Comparison of ENCODE assay signal across 7 cellular contexts in the genomic region with DNA sequence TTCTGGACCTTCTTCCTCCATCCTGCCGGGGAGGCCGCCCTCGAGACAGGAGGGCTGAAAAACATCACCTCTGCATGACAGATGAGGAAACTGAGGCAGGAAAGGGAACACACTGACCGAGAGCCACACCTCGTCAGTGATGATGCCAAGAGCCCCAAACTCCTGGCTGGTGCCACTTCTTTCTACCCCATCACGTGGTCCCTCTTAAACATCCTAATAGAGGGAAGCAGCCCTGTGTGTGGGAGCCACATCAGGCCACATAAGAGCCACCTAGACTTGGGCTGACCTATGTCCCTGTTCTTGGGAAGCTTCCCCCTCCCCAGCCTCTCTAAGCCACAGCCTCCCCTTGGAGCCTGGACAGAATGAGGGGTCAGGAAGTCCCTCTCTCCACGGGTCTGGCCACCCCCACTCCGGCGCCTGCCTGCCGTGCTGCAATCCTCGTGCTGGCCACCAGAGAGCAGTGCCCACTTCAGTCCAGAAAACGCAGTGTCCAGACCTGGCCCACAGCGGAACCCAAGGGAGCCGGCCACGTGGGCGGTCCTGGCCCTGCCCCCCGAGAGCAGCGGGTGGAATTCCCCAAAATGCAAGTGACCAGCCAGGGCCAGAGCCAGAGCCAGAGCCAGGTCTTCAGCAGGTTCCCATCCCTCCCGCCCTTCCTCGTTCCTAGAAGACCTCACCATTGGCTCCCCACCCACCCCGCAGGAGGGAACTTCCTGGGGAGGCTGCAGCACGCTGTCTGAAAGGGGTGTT. TPM values are rescaled to one million over a fixed set of nuclear protein-coding genes. Genes with fewer than 3 reads are reported as not detected.
A peak's percentile ranks its signal among the peaks of the same experiment; 100 is the strongest.
DNase-seq lines count a peak whose midpoint lies in the region; ATAC-seq and TF ChIP-seq lines count a peak whose summit lies in the region.

No MANE protein-coding gene starts in this region.

- peak overlapping the region in 2 of 10 donors; percentile 13 to 39 for H3K4me3 Mint-ChIP-seq in naive thymus-derived CD8-positive, alpha-beta T cell

- TF ChIP-seq CTCF in GM10248 (IDR thresholded peaks at IDR 0.05; ENCODE audit: control extremely low read depth, extremely low read depth, low read depth, missing control alignments) (peak; percentile 92), HCT116 (IDR thresholded peaks at IDR 0.05 in 2 of 3, conservative IDR thresholded peaks at IDR 0.05 in 1 of 3; ENCODE audit: borderline replicate concordance in 1 of 3, insufficient read depth in 1 of 3, low read depth in 2 of 3, low read length in 2 of 3) (peak; percentile 85 to 89 (median 85)), esophagus squamous epithelium (IDR thresholded peaks at IDR 0.05) (peak; percentile 94 to 97 (median 94))

- no TSS peak for BruUV-seq in HCT116 (replicated peaks; lab: Mats Ljungman, UMichigan)

- H3K4me2 ChIP-seq in HCT116 (ENCODE audit: low read length), result no peak overlapping the region

- no peaks in the 10 kb centered on the region for H3K79me2 ChIP-seq in HCT116 (ENCODE audit: insufficient read depth, low read length)

- RAD21 ChIA-PET in HCT116 (lab: Charles Lee; ENCODE audit: low non-redundant PET in 1 of 2, low total read pairs in 2 of 2, uncharacterized antibody in 2 of 2, unreplicated experiment in 2 of 2), result interaction anchor here (1.0 kb wide), 2 partner anchors 200 to 202 kb away, joined by 4 to 5 read pairs; no protein-coding TSS in a partner anchor

- CTCF ChIA-PET in GM10248 (lab: Yijun Ruan, JAX), result interaction anchor here (0.6 to 7.1 kb wide), 15 partner anchors 10 to 305 kb away, joined by 3 to 84 read pairs (median 4); no protein-coding TSS in a partner anchor
- CTCF ChIA-PET in HCT116 (lab: Charles Lee), result interaction anchor here (1.0 to 1.8 kb wide), 2 partner anchors 200 to 202 kb away, joined by 3 to 10 read pairs; no protein-coding TSS in a partner anchor

- no peak overlapping the region for H2AFZ ChIP-seq in HCT116 (ENCODE audit: low read depth, low read length, poor library complexity, severe bottlenecking)

- H3K9me3 ChIP-seq in HCT116 (ENCODE audit: control insufficient read depth in 1 of 2, insufficient read depth in 1 of 2, low read depth in 1 of 2, low read length in 2 of 2) (no peaks in the 10 kb centered on the region), esophagus squamous epithelium (no peaks in the 10 kb centered on the region)

- H3K36me3 ChIP-seq in HCT116 (ENCODE audit: control insufficient read depth in 1 of 2, insufficient read depth in 2 of 2, low read length in 2 of 2) (no peaks in the 10 kb centered on the region; a peak in 1 of 4 replicates), esophagus squamous epithelium (peaks cover 0 to 27% (median 0%) of the 10 kb centered on the region in 3 donors)

- no peak overlapping the region for H3K27ac ChIP-seq in HCT116 (ENCODE audit: low read depth, low read length)
- no peak overlapping the region for H3K27ac ChIP-seq in esophagus squamous epithelium

- 77% methylated on average over 5 of the region's 22 CpGs; no CpG with 5 or more reads in 1 of the 2 donors for WGBS in esophagus squamous epithelium, 2 donors

- H3K27me3 ChIP-seq in HCT116 (ENCODE audit: insufficient read depth, low read length) (no peaks in the 10 kb centered on the region), esophagus squamous epithelium (no peaks in the 10 kb centered on the region)

- POLR2A ChIA-PET in GM10248 (lab: Yijun Ruan, JAX) (no interaction called here), HCT116 (lab: Charles Lee) (no interaction called here)
- POLR2A ChIA-PET in naive thymus-derived CD8-positive, alpha-beta T cell (lab: Charles Lee), result interaction anchor here (2.2 kb wide), 1 partner anchor 201 kb away, joined by 8 read pairs; no protein-coding TSS in a partner anchor

- H3K27me3 Mint-ChIP-seq in naive thymus-derived CD8-positive, alpha-beta T cell, result peaks cover 0 to 10% (median 2%) of the 10 kb centered on the region in 5 donors

- peaks cover 0 to 39% (median 5%) of the 10 kb centered on the region in 4 donors for H3K4me1 Mint-ChIP-seq in naive thymus-derived CD8-positive, alpha-beta T cell

- no peak overlapping the region for H3K27ac Mint-ChIP-seq in naive thymus-derived CD8-positive, alpha-beta T cell

- TF ChIP-seq POLR2A in HCT116 (IDR thresholded peaks at IDR 0.05; ENCODE audit: borderline replicate concordance, extremely low read depth, insufficient read depth, insufficient read length) (no peak), esophagus squamous epithelium (IDR thresholded peaks at IDR 0.05) (no peak)

- TF ChIP-seq RAD21 in HCT116 (IDR thresholded peaks at IDR 0.05; ENCODE audit: low read depth), result peak; percentile 93

- intact Hi-C loops in HCT116 (cut with micrococcal nuclease), result loop anchor here (1.0 to 2.0 kb wide), 2 partner anchors 201 to 306 kb away; no protein-coding TSS in a partner anchor
- intact Hi-C loops in esophagus squamous epithelium (cut with DNase I), result loop anchor here (5.0 kb wide), 1 partner anchor 199 kb away; the partner anchor contains the start of gene VAV2

- H3K36me3 Mint-ChIP-seq in naive thymus-derived CD8-positive, alpha-beta T cell, result no peaks in the 10 kb centered on the region

- H3K4me1 ChIP-seq in HCT116 (ENCODE audit: control insufficient read depth in 1 of 2, insufficient read depth in 2 of 2, low read length in 2 of 2), result peaks cover 2 to 7% of the 10 kb centered on the region in 2 experiments; a peak in 2 of 4 replicates
- peaks cover 0 to 34% (median 7%) of the 10 kb centered on the region in 3 donors for H3K4me1 ChIP-seq in esophagus squamous epithelium

- H3K9me2 ChIP-seq in HCT116 (ENCODE audit: insufficient read depth), result no peaks in the 10 kb centered on the region

- no peaks in the 10 kb centered on the region for H4K20me1 ChIP-seq in HCT116 (ENCODE audit: insufficient read depth)

- no peak overlapping the region for H3K9ac ChIP-seq in HCT116 (ENCODE audit: low read length)

- peak; percentile 89 for DNase-seq in GM10248 (ENCODE audit: extremely low spot score)
- peak; percentile 16 for DNase-seq in HCT116 (ENCODE audit: low read depth, low spot score)
- peak; percentile 42 for DNase-seq in NOMO-1 treated with DMSO at 0.1 percent for 48 hours (lab: John Stamatoyannopoulos, UW; ENCODE audit: unreplicated experiment)
- DNase-seq in activated T-cell treated with anti-CD3 and anti-CD28 coated beads for 4 hours, result peak; percentile 25
- DNase-seq in esophagus squamous epithelium (lab: John Stamatoyannopoulos, UW), result no peak
- peak in 7 of 10 donors; percentile 36 to 47 (median 39) for DNase-seq in naive thymus-derived CD8-positive, alpha-beta T cell
- peak in 5 of 6 experiments; percentile 10 to 46 (median 33) for DNase-seq in stimulated activated naive CD4-positive, alpha-beta T cell (lab: John Stamatoyannopoulos, UW)

- peak; percentile 89 for ATAC-seq in HCT116
- peak; percentile 58 to 84 for ATAC-seq in naive thymus-derived CD8-positive, alpha-beta T cell

- H3K9me3 Mint-ChIP-seq in naive thymus-derived CD8-positive, alpha-beta T cell, result no peaks in the 10 kb centered on the region

- H3K4me3 ChIP-seq in HCT116 (replicated peaks in 1 of 2; ENCODE audit: low read depth in 1 of 2, low read length in 2 of 2) (no peak overlapping the region), esophagus squamous epithelium (peak overlapping the region in 1 of 4 donors; percentile 44)

TF ChIP-seq in HCT116, 20 proteins besides CTCF, POLR2A, EP300 and RAD21 (continues in another document):
- TF ChIP-seq FOSL1 (IDR thresholded peaks at IDR 0.05; ENCODE audit: low read depth) (no peak), ATF3 (IDR thresholded peaks at IDR 0.05) (no peak), CEBPB (IDR thresholded peaks at IDR 0.05; ENCODE audit: low read depth) (no peak), POLR2AphosphoS5 (IDR thresholded peaks at IDR 0.05; ENCODE audit: low read depth, low read length) (no peak), REST (IDR thresholded peaks at IDR 0.05; ENCODE audit: low read depth) (no peak), ZNF274 (IDR thresholded peaks at IDR 0.05; ENCODE audit: low read depth, low read length) (no peak), ZFX (IDR thresholded peaks at IDR 0.05) (no peak)

RNA-seq across cellular contexts. Expression of gene SARDH, which starts 54.7 kb away (rescaled TPM):
- 5.6 TPM for total RNA-seq in HCT116 (2021; ENCODE audit: unreplicated experiment)
- 4.7 and 5.0 TPM in 2 replicates for polyA plus RNA-seq in HCT116 (2012)
- total RNA-seq in esophagus squamous epithelium, result under 1 TPM in 2 of 4 donors, not detected in 2; 0.26 to 0.57 TPM
- total RNA-seq in naive thymus-derived CD8-positive, alpha-beta T cell, result 1 to 10 TPM; 5.0 to 8.7 TPM
- 1 to 10 TPM; 1.7 to 2.7 (median 2.4) TPM for polyA plus RNA-seq in naive thymus-derived CD8-positive, alpha-beta T cell
